Comparison of ENCODE assay signal across 8 cellular contexts in genomic region chr9:83979812-83980394, GRCh38. TPM values are rescaled to one million over a fixed set of nuclear protein-coding genes. Genes with fewer than 3 reads are reported as not detected.
A peak's percentile ranks its signal among the peaks of the same experiment; 100 is the strongest.
DNase-seq lines count a peak whose midpoint lies in the region; ATAC-seq and TF ChIP-seq lines count a peak whose summit lies in the region.

Gene HNRNPK, minus strand, starts transcription at chr9:83980215. Its CDS starts 1,963 bp downstream, at chr9:83978252.

- peak within 1 kb of the TSS; percentile 95 to 96 for H3K4me3 ChIP-seq in prostate gland

- intact Hi-C loops in left ventricle myocardium superior (cut with micrococcal nuclease) (no loop called here), prostate gland (cut with DNase I) (loop anchor here (2.0 kb wide), 3 partner anchors 23 to 193 kb away; partner anchors contain the start of gene KIF27)

- no peaks in the 10 kb centered on the region for H3K4me1 ChIP-seq in prostate gland (replicated peaks)

- TF ChIP-seq POLR2A in prostate gland (IDR thresholded peaks at IDR 0.05): peak; percentile 56

- ATAC-seq in GM18499 (IDR thresholded peaks at IDR 0.05; ENCODE audit: insufficient read depth, unreplicated experiment) (peak; percentile 58), HG02938 (IDR thresholded peaks at IDR 0.05; ENCODE audit: unreplicated experiment) (peak; percentile 79), left ventricle myocardium superior (peak; percentile 93)

- DNase-seq in NCI-H1694 treated with DMSO at 0.1 percent for 48 hours (lab: John Stamatoyannopoulos, UW) (peak; percentile 91), T-helper 2 cell (peak; percentile 99 to 100 (median 99)), left ventricle myocardium superior (peak; percentile 100), prostate gland (ENCODE audit: low spot score) (peak; percentile 98), ureter (ENCODE audit: low spot score) (peak; percentile 100)

- H3K36me3 ChIP-seq in prostate gland: peaks cover 0 to 7% of the 10 kb centered on the region in 2 donors

- no peaks in the 10 kb centered on the region for H3K27me3 ChIP-seq in prostate gland (replicated peaks; ENCODE audit: insufficient read depth)

- H3K27ac ChIP-seq in angular gyrus (ENCODE audit: low read depth, low read length) (peak within 1 kb of the TSS; percentile 99), prostate gland (peak within 1 kb of the TSS; percentile 99)

- H3K9me3 ChIP-seq in prostate gland: no peaks in the 10 kb centered on the region

- TF ChIP-seq CTCF in prostate gland (IDR thresholded peaks at IDR 0.05): no peak

- WGBS in prostate gland: under 1% methylated on average over 53 of the region's 57 CpGs

RNA-seq across cellular contexts. Expression of gene HNRNPK, which starts in this region (rescaled TPM):
- total RNA-seq in left ventricle myocardium superior (289 TPM), prostate gland (100 to 1,000 TPM; 447 to 480 TPM), ureter (600 TPM)

Comparison
In these comparisons a context has a peak if more than half of its experiments do, and no peak if none do; other contexts are left out.
1. Peak in every context shown above with its lines: DNase-seq, ATAC-seq, H3K4me3 ChIP-seq and H3K27ac ChIP-seq.